2 cellular contexts compared by ENCODE assay signal in the genomic region with DNA sequence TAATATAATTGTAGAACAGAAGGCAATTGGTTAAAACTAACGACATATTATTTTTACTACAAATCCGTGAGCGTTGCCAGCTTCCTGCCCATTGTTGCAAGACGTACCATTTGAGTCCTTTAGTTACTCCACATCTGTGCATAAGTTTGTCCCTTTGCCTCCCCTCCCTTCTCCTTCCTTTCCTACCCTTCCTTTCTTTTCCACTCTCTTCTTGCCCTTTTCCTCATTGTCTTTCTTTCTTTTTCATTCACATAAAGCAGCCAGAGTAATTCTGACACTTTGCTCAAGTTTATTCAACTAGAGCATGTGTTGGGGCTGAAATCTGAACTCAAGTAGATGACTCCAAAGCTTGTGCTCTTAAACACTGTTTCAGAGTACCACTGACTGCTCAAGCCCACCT.
TF ChIP-seq lines count a peak whose summit lies in the region.

No MANE protein-coding gene starts in this region.

TF ChIP-seq in HepG2, 621 proteins besides CTCF, POLR2A, EP300 and RAD21:
- TF ChIP-seq NONO (IDR thresholded peaks at IDR 0.05), result peak; percentile 91; the same call in 1 of the 2 replicates
- TF ChIP-seq NONO (CRISPR knock-in tag; conservative IDR thresholded peaks at IDR 0.05), result no peak
- 0 out of 2 replicates have a peak, but pooled peaks have one; percentile 58 for TF ChIP-seq SOX6 (IDR thresholded peaks at IDR 0.05)
- TF ChIP-seq SOX6 (CRISPR knock-in tag; IDR thresholded peaks at IDR 0.05), result no peak
- TF ChIP-seq YEATS4 (CRISPR knock-in tag; IDR thresholded peaks at IDR 0.05; ENCODE audit: borderline replicate concordance), result no peak
TF ChIP-seq in HepG2: peak in this region for 2.

TF ChIP-seq in GM23338, 12 proteins besides CTCF, POLR2A, EP300 and RAD21:
- TF ChIP-seq CREB1 (CRISPR knock-in tag; IDR thresholded peaks at IDR 0.05; ENCODE audit: low read depth) (no peak), EZH2 (IDR thresholded peaks at IDR 0.05; ENCODE audit: low read depth, unreplicated experiment) (no peak), JUNB (IDR thresholded peaks at IDR 0.05; ENCODE audit: unreplicated experiment) (no peak), ZNF114 (CRISPR knock-in tag; IDR thresholded peaks at IDR 0.05) (no peak), STAT1 (IDR thresholded peaks at IDR 0.05; ENCODE audit: unreplicated experiment) (no peak), EZH2phosphoT487 (IDR thresholded peaks at IDR 0.05; ENCODE audit: unreplicated experiment) (no peak), ZNF331 (CRISPR knock-in tag; IDR thresholded peaks at IDR 0.05; ENCODE audit: low read depth) (no peak), POLR2AphosphoS5 (IDR thresholded peaks at IDR 0.05; ENCODE audit: low read depth) (no peak), NANOG (IDR thresholded peaks at IDR 0.05; ENCODE audit: borderline replicate concordance) (no peak)
- TF ChIP-seq, protein P1, sequence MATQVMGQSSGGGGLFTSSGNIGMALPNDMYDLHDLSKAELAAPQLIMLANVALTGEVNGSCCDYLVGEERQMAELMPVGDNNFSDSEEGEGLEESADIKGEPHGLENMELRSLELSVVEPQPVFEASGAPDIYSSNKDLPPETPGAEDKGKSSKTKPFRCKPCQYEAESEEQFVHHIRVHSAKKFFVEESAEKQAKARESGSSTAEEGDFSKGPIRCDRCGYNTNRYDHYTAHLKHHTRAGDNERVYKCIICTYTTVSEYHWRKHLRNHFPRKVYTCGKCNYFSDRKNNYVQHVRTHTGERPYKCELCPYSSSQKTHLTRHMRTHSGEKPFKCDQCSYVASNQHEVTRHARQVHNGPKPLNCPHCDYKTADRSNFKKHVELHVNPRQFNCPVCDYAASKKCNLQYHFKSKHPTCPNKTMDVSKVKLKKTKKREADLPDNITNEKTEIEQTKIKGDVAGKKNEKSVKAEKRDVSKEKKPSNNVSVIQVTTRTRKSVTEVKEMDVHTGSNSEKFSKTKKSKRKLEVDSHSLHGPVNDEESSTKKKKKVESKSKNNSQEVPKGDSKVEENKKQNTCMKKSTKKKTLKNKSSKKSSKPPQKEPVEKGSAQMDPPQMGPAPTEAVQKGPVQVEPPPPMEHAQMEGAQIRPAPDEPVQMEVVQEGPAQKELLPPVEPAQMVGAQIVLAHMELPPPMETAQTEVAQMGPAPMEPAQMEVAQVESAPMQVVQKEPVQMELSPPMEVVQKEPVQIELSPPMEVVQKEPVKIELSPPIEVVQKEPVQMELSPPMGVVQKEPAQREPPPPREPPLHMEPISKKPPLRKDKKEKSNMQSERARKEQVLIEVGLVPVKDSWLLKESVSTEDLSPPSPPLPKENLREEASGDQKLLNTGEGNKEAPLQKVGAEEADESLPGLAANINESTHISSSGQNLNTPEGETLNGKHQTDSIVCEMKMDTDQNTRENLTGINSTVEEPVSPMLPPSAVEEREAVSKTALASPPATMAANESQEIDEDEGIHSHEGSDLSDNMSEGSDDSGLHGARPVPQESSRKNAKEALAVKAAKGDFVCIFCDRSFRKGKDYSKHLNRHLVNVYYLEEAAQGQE (IDR thresholded peaks at IDR 0.05; ENCODE audit: unreplicated experiment), result no peak
- TF ChIP-seq, protein P2, sequence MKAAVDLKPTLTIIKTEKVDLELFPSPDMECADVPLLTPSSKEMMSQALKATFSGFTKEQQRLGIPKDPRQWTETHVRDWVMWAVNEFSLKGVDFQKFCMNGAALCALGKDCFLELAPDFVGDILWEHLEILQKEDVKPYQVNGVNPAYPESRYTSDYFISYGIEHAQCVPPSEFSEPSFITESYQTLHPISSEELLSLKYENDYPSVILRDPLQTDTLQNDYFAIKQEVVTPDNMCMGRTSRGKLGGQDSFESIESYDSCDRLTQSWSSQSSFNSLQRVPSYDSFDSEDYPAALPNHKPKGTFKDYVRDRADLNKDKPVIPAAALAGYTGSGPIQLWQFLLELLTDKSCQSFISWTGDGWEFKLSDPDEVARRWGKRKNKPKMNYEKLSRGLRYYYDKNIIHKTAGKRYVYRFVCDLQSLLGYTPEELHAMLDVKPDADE (IDR thresholded peaks at IDR 0.05), result no peak
- TF ChIP-seq, protein P3, sequence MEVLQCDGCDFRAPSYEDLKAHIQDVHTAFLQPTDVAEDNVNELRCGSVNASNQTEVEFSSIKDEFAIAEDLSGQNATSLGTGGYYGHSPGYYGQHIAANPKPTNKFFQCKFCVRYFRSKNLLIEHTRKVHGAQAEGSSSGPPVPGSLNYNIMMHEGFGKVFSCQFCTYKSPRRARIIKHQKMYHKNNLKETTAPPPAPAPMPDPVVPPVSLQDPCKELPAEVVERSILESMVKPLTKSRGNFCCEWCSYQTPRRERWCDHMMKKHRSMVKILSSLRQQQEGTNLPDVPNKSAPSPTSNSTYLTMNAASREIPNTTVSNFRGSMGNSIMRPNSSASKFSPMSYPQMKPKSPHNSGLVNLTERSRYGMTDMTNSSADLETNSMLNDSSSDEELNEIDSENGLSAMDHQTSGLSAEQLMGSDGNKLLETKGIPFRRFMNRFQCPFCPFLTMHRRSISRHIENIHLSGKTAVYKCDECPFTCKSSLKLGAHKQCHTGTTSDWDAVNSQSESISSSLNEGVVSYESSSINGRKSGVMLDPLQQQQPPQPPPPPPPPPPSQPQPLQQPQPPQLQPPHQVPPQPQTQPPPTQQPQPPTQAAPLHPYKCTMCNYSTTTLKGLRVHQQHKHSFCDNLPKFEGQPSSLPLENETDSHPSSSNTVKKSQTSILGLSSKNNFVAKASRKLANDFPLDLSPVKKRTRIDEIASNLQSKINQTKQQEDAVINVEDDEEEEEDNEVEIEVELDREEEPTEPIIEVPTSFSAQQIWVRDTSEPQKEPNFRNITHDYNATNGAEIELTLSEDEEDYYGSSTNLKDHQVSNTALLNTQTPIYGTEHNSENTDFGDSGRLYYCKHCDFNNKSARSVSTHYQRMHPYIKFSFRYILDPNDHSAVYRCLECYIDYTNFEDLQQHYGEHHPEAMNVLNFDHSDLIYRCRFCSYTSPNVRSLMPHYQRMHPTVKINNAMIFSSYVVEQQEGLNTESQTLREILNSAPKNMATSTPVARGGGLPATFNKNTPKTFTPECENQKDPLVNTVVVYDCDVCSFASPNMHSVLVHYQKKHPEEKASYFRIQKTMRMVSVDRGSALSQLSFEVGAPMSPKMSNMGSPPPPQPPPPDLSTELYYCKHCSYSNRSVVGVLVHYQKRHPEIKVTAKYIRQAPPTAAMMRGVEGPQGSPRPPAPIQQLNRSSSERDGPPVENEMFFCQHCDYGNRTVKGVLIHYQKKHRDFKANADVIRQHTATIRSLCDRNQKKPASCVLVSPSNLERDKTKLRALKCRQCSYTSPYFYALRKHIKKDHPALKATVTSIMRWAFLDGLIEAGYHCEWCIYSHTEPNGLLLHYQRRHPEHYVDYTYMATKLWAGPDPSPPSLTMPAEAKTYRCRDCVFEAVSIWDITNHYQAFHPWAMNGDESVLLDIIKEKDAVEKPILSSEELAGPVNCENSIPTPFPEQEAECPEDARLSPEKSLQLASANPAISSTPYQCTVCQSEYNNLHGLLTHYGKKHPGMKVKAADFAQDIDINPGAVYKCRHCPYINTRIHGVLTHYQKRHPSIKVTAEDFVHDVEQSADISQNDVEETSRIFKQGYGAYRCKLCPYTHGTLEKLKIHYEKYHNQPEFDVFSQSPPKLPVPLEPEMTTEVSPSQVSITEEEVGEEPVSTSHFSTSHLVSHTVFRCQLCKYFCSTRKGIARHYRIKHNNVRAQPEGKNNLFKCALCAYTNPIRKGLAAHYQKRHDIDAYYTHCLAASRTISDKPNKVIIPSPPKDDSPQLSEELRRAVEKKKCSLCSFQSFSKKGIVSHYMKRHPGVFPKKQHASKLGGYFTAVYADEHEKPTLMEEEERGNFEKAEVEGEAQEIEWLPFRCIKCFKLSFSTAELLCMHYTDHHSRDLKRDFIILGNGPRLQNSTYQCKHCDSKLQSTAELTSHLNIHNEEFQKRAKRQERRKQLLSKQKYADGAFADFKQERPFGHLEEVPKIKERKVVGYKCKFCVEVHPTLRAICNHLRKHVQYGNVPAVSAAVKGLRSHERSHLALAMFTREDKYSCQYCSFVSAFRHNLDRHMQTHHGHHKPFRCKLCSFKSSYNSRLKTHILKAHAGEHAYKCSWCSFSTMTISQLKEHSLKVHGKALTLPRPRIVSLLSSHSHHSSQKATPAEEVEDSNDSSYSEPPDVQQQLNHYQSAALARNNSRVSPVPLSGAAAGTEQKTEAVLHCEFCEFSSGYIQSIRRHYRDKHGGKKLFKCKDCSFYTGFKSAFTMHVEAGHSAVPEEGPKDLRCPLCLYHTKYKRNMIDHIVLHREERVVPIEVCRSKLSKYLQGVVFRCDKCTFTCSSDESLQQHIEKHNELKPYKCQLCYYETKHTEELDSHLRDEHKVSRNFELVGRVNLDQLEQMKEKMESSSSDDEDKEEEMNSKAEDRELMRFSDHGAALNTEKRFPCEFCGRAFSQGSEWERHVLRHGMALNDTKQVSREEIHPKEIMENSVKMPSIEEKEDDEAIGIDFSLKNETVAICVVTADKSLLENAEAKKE (CRISPR knock-in tag; IDR thresholded peaks at IDR 0.05), result no peak
